Comparison of ENCODE assay signal across 17 cellular contexts in the genomic region with DNA sequence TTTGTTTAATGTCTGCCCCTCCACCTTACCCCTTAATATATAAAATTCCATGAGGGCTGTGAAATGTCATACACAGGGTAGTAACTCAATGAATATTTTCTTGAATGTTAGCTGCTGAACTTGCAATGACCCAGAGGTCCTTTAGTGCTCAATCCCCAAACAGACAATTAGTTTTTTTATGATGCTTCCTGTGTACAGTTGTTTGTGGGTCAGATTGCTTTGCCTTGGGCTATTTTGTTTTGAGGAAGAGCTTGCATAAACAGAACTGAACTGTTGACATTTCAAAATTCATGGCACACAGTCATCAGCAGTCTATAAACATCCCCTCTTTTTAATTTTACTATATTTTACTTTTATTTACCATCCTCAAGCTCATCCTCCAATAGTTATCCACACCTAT.
DNase-seq lines count a peak whose midpoint lies in the region; ATAC-seq and TF ChIP-seq lines count a peak whose summit lies in the region.
"Had no signal": no experiment of that assay in that cellular context is flagged by ENCODE, and none has a peak within 500 bp of the region (broad histone marks: within the 10 kb centered on the region; RNA-seq: fewer than 3 reads in every experiment).

No MANE protein-coding gene starts in this region.

- H3K36me3 Mint-ChIP-seq in type B pancreatic cell, result no peaks in the 10 kb centered on the region
- H3K36me3 Mint-ChIP-seq: CD4-positive, CD25-positive, alpha-beta regulatory T cell; CD8-positive, alpha-beta memory T cell had no signal

- H3K4me3 Mint-ChIP-seq in type B pancreatic cell, result no peak overlapping the region
- H3K4me3 Mint-ChIP-seq: CD4-positive, CD25-positive, alpha-beta regulatory T cell; CD8-positive, alpha-beta memory T cell; H9 had no signal

- H3K4me1 Mint-ChIP-seq in type B pancreatic cell (ENCODE audit: unreplicated experiment), result no peaks in the 10 kb centered on the region
- H3K4me1 Mint-ChIP-seq: CD4-positive, CD25-positive, alpha-beta regulatory T cell; CD8-positive, alpha-beta memory T cell; H9 had no signal

- no peaks in the 10 kb centered on the region for H3K9me3 ChIP-seq in liver (ENCODE audit: control insufficient read depth in 4 of 4, low read length in 3 of 4)
- no peaks in the 10 kb centered on the region for H3K9me3 ChIP-seq in right lobe of liver
- H3K9me3 ChIP-seq: BE2C, Caco-2 had no signal

- no peak overlapping the region for H3K27ac Mint-ChIP-seq in type B pancreatic cell
- H3K27ac Mint-ChIP-seq: CD4-positive, CD25-positive, alpha-beta regulatory T cell; CD8-positive, alpha-beta memory T cell; H9 had no signal

- DNase-seq in right lobe of liver, result no peak
- peak; percentile 61 for DNase-seq in NCI-H69 (lab: John Stamatoyannopoulos, UW)
- DNase-seq in fibroblast of villous mesenchyme (ENCODE audit: low read depth), result peak; percentile 11
- DNase-seq in NCI-H1436 treated with DMSO at 0.1 percent for 48 hours (lab: John Stamatoyannopoulos, UW), result no peak
- DNase-seq in type B pancreatic cell (ENCODE audit: extremely low spot score, unreplicated experiment), result no peak
- DNase-seq: ACHN; BE2C; C1 segment of cervical spinal cord; Caco-2; CD4-positive, CD25-positive, alpha-beta regulatory T cell; CD8-positive, alpha-beta memory T cell; DMS79; GDM1; GOT3; H9; IMR-90 had no signal

- no peaks in the 10 kb centered on the region for H3K27me3 Mint-ChIP-seq in type B pancreatic cell
- H3K27me3 Mint-ChIP-seq: CD4-positive, CD25-positive, alpha-beta regulatory T cell; CD8-positive, alpha-beta memory T cell had no signal

- H3K27me3 ChIP-seq in liver (ENCODE audit: control insufficient read depth in 4 of 4, insufficient read depth in 4 of 4, low read length in 3 of 4) (no peaks in the 10 kb centered on the region), right lobe of liver (no peaks in the 10 kb centered on the region)
- H3K27me3 ChIP-seq: BE2C had no signal

- peaks cover 3% of the 10 kb centered on the region for H3K9me3 Mint-ChIP-seq in type B pancreatic cell

- H3K27ac ChIP-seq in liver (ENCODE audit: low read depth in 1 of 2, low read length in 2 of 2) (no peak overlapping the region), right lobe of liver (no peak overlapping the region)

- H3K36me3 ChIP-seq in liver (ENCODE audit: control insufficient read depth in 4 of 4, insufficient read depth in 3 of 4, low read depth in 1 of 4, low read length in 3 of 4) (no peaks in the 10 kb centered on the region), right lobe of liver (no peaks in the 10 kb centered on the region)
- H3K36me3 ChIP-seq: BE2C had no signal

- ATAC-seq in right lobe of liver, result no peak

- TF ChIP-seq CTCF in liver (IDR thresholded peaks at IDR 0.05; ENCODE audit: low read depth, low read length, missing input control) (no peak), right lobe of liver (IDR thresholded peaks at IDR 0.05) (no peak), fibroblast of villous mesenchyme (IDR thresholded peaks at IDR 0.05; ENCODE audit: insufficient read depth, low read depth, low read length) (no peak), type B pancreatic cell (conservative IDR thresholded peaks at IDR 0.05) (no peak)

- intact Hi-C loops in right lobe of liver (cut with DNase I), result no loop called here

- no peak overlapping the region for H3K9ac ChIP-seq in liver (ENCODE audit: low read depth in 1 of 2, low read length in 2 of 2)

- no peak for TF ChIP-seq RAD21 in liver (IDR thresholded peaks at IDR 0.05)

- H3K4me1 ChIP-seq in liver (ENCODE audit: control insufficient read depth in 4 of 4, insufficient read depth in 4 of 4, low read length in 3 of 4), result no peaks in the 10 kb centered on the region
- H3K4me1 ChIP-seq in right lobe of liver, result no peaks in the 10 kb centered on the region
- H3K4me1 ChIP-seq: BE2C, Caco-2 had no signal

- H3K4me3 ChIP-seq in liver (ENCODE audit: low read depth in 1 of 3, low read length in 3 of 3) (no peak overlapping the region), right lobe of liver (no peak overlapping the region), fibroblast of villous mesenchyme (ENCODE audit: low read depth, low read length) (no peak overlapping the region)

- no peak for TF ChIP-seq POLR2A in right lobe of liver (IDR thresholded peaks at IDR 0.05)

TF ChIP-seq in liver, 16 proteins besides CTCF, POLR2A, EP300 and RAD21:
- no peak for TF ChIP-seq EGR1 (IDR thresholded peaks at IDR 0.05; ENCODE audit: low read depth in 2 of 2)
- TF ChIP-seq RXRA (IDR thresholded peaks at IDR 0.05), result peak; percentile 8 to 26

Comparison
In these comparisons a context has a peak if more than half of its experiments do, and no peak if none do; other contexts are left out.
1. DNase-seq: peak in NCI-H69 (single experiment) and fibroblast of villous mesenchyme (single experiment); none in right lobe of liver (0 of 3), NCI-H1436 treated with DMSO at 0.1 percent for 48 hours (single experiment) and type B pancreatic cell (single experiment).